In genomic region chr3:108780235-108780634, GRCh38 we compare ENCODE assay signal across 19 cellular contexts. TPM values are rescaled to one million over a fixed set of nuclear protein-coding genes. Genes with fewer than 3 reads are reported as not detected.
DNase-seq lines count a peak whose midpoint lies in the region; ATAC-seq, FAIRE-seq and TF ChIP-seq lines count a peak whose summit lies in the region.
"Had no signal": no experiment of that assay in that cellular context is flagged by ENCODE, and none has a peak within 500 bp of the region (broad histone marks: within the 10 kb centered on the region; RNA-seq: fewer than 3 reads in every experiment).

No MANE protein-coding gene starts in this region.

- H3K27me3 Mint-ChIP-seq in activated T-cell treated with anti-CD3 and anti-CD28 coated beads, Interleukin-2, amount 50 U/mL, for 4 hours (ENCODE audit: low read depth), result no peaks in the 10 kb centered on the region
- peaks cover 8% of the 10 kb centered on the region for H3K27me3 Mint-ChIP-seq in stimulated activated naive CD8-positive, alpha-beta T cell treated with anti-CD3 and anti-CD28 coated beads, Interleukin-15, amount 100 ng/mL, for 72 hours
- H3K27me3 Mint-ChIP-seq: activated naive CD8-positive, alpha-beta T cell had no signal

- H3K4me3 Mint-ChIP-seq in activated T-cell treated with anti-CD3 and anti-CD28 coated beads, Interleukin-2, amount 50 U/mL, for 4 hours, result no peak overlapping the region
- H3K4me3 Mint-ChIP-seq in stimulated activated naive CD8-positive, alpha-beta T cell treated with anti-CD3 and anti-CD28 coated beads, Interleukin-15, amount 100 ng/mL, for 72 hours, result peak overlapping the region in 1 of 2 donors; percentile 2
- H3K4me3 Mint-ChIP-seq: activated naive CD8-positive, alpha-beta T cell had no signal

- no peak for TF ChIP-seq CTCF in A673 (conservative IDR thresholded peaks at IDR 0.05; ENCODE audit: low read depth, low read length)

- H3K27me3 ChIP-seq in effector memory CD4-positive, alpha-beta T cell (replicated peaks; ENCODE audit: control insufficient read depth, insufficient read depth, low read length, poor library complexity, severe bottlenecking), result no peaks in the 10 kb centered on the region
- no peaks in the 10 kb centered on the region for H3K27me3 ChIP-seq in A673 (replicated peaks; ENCODE audit: insufficient read depth, low read depth, low read length, poor library complexity)

- BruUV-seq in A673 (replicated peaks; lab: Mats Ljungman, UMichigan), result no TSS peak

- no peaks in the 10 kb centered on the region for H3K36me3 Mint-ChIP-seq in activated T-cell treated with anti-CD3 and anti-CD28 coated beads, Interleukin-2, amount 50 U/mL, for 4 hours (ENCODE audit: insufficient read depth)
- H3K36me3 Mint-ChIP-seq: activated naive CD8-positive, alpha-beta T cell had no signal

- no peak for FAIRE-seq in H54 (lab: Jason Lieb, UNC)
- FAIRE-seq: TTC549 had no signal

- ATAC-seq in activated T-cell treated with anti-CD3 and anti-CD28 coated beads, Interleukin-2, amount 50 U/mL, for 4 hours, result peak; percentile 30 to 56
- peak; percentile 87 for ATAC-seq in stimulated activated naive CD8-positive, alpha-beta T cell treated with anti-CD3 and anti-CD28 coated beads, Interleukin-15, amount 100 ng/mL, for 72 hours

- intact Hi-C loops in A673 (cut with micrococcal nuclease; ENCODE audit: unreplicated experiment), result no loop called here

- CTCF ChIA-PET in A673 (lab: Charles Lee), result no interaction called here

- peaks cover 7% of the 10 kb centered on the region for H3K4me1 ChIP-seq in effector memory CD4-positive, alpha-beta T cell (ENCODE audit: control insufficient read depth, insufficient read depth, low read length, poor library complexity, severe bottlenecking)
- no peaks in the 10 kb centered on the region for H3K4me1 ChIP-seq in A673 (ENCODE audit: insufficient read depth, low read length, poor library complexity, severe bottlenecking)
- H3K4me1 ChIP-seq: prostate gland had no signal

- H3K27ac Mint-ChIP-seq in stimulated activated naive CD8-positive, alpha-beta T cell treated with anti-CD3 and anti-CD28 coated beads, Interleukin-15, amount 100 ng/mL, for 72 hours, result no peak overlapping the region
- H3K27ac Mint-ChIP-seq: activated naive CD8-positive, alpha-beta T cell had no signal

- no peak for TF ChIP-seq POLR2A in H54 (IDR thresholded peaks at IDR 0.05; ENCODE audit: low read depth, low read length)

- no peaks in the 10 kb centered on the region for H3K9me3 ChIP-seq in effector memory CD4-positive, alpha-beta T cell (ENCODE audit: control insufficient read depth, low read length)
- no peaks in the 10 kb centered on the region for H3K9me3 ChIP-seq in A673 (ENCODE audit: low read depth, low read length, poor library complexity, severe bottlenecking)
- H3K9me3 ChIP-seq: prostate gland had no signal

- no peak overlapping the region for H3K27ac ChIP-seq in effector memory CD4-positive, alpha-beta T cell (ENCODE audit: insufficient read depth, low read length, poor library complexity, severe bottlenecking)
- H3K27ac ChIP-seq in A673 (ENCODE audit: low read depth, low read length, poor library complexity, severe bottlenecking), result no peak overlapping the region
- H3K27ac ChIP-seq: 22Rv1, prostate gland had no signal

- H3K36me3 ChIP-seq in effector memory CD4-positive, alpha-beta T cell (ENCODE audit: control insufficient read depth, insufficient read depth, low read length), result no peaks in the 10 kb centered on the region
- H3K36me3 ChIP-seq in A673 (ENCODE audit: insufficient read depth, low read length, poor library complexity, severe bottlenecking), result no peaks in the 10 kb centered on the region
- H3K36me3 ChIP-seq: prostate gland had no signal

- H3K4me1 Mint-ChIP-seq in activated T-cell treated with anti-CD3 and anti-CD28 coated beads, Interleukin-2, amount 50 U/mL, for 4 hours (ENCODE audit: low read depth), result peaks cover 35% of the 10 kb centered on the region
- peaks cover 38% of the 10 kb centered on the region for H3K4me1 Mint-ChIP-seq in stimulated activated naive CD8-positive, alpha-beta T cell treated with anti-CD3 and anti-CD28 coated beads, Interleukin-15, amount 100 ng/mL, for 72 hours

- H3K9me3 Mint-ChIP-seq in activated T-cell treated with anti-CD3 and anti-CD28 coated beads, Interleukin-2, amount 50 U/mL, for 4 hours, result no peaks in the 10 kb centered on the region
- peaks cover 0 to 6% of the 10 kb centered on the region in 2 donors for H3K9me3 Mint-ChIP-seq in stimulated activated naive CD8-positive, alpha-beta T cell treated with anti-CD3 and anti-CD28 coated beads, Interleukin-15, amount 100 ng/mL, for 72 hours

- peak; percentile 38 for DNase-seq in NCI-H82 (lab: John Stamatoyannopoulos, UW)
- no peak for DNase-seq in NCI-H82 treated with DMSO at 0.1 percent for 48 hours (lab: John Stamatoyannopoulos, UW; ENCODE audit: unreplicated experiment)
- peak; percentile 18 for DNase-seq in activated T-cell treated with anti-CD3 and anti-CD28 coated beads, Interleukin-2, amount 50 U/mL, for 4 hours
- DNase-seq in effector memory CD4-positive, alpha-beta T cell, result peak in 2 of 3 donors; percentile 4 to 6
- DNase-seq in stimulated activated naive CD8-positive, alpha-beta T cell treated with anti-CD3 and anti-CD28 coated beads, Interleukin-15, amount 100 ng/mL, for 72 hours, result peak; percentile 15 to 29
- DNase-seq in H54 (ENCODE audit: insufficient read length, low spot score), result no peak
- no peak for DNase-seq in A673 (ENCODE audit: low spot score)
- DNase-seq in effector CD8-positive, alpha-beta T cell (lab: John Stamatoyannopoulos, UW), result no peak
- DNase-seq: caudate nucleus, kidney glomerular epithelial cell, NCI-H2029, NCI-H774, SHP77 had no signal

- POLR2A ChIA-PET in A673 (lab: Charles Lee; ENCODE audit: low non-redundant PET), result interaction anchor here (0.5 kb wide), 1 partner anchor 566 kb away, joined by 5 read pairs; no protein-coding TSS in a partner anchor

- no peak overlapping the region for H3K4me3 ChIP-seq in effector memory CD4-positive, alpha-beta T cell (ENCODE audit: insufficient read depth, low read depth, low read length, poor library complexity, severe bottlenecking)
- H3K4me3 ChIP-seq in A673 (ENCODE audit: low read depth, low read length, poor library complexity, severe bottlenecking), result no peak overlapping the region
- H3K4me3 ChIP-seq: prostate gland had no signal

RNA-seq across cellular contexts. Expression of gene RETNLB, which starts 23.0 kb away (rescaled TPM):
- total RNA-seq in activated T-cell treated with anti-CD3 and anti-CD28 coated beads, Interleukin-2, amount 50 U/mL, for 4 hours, result not detected
- total RNA-seq in A673 (2021), result not detected in 2 replicates
- total RNA-seq: epithelial cell of proximal tubule, G401, prostate gland had no signal

RNA-seq across cellular contexts. Expression of gene TRAT1, which starts 42.4 kb away (rescaled TPM):
- total RNA-seq in activated T-cell treated with anti-CD3 and anti-CD28 coated beads, Interleukin-2, amount 50 U/mL, for 4 hours, result 10 to 100 TPM in 1 of 3 donors, 1 to 10 TPM in 2; 7.1 to 16.3 (median 9.3) TPM
- total RNA-seq in A673 (2021), result not detected in 2 replicates
- total RNA-seq: epithelial cell of proximal tubule, G401, prostate gland had no signal

Comparison
In these comparisons a context has a peak if more than half of its experiments do, and no peak if none do; other contexts are left out.
1. DNase-seq: peak in NCI-H82 (single experiment), activated T-cell treated with anti-CD3 and anti-CD28 coated beads, Interleukin-2, amount 50 U/mL, for 4 hours (single experiment), effector memory CD4-positive, alpha-beta T cell (2 of 3) and stimulated activated naive CD8-positive, alpha-beta T cell treated with anti-CD3 and anti-CD28 coated beads, Interleukin-15, amount 100 ng/mL, for 72 hours (2 of 2); none in NCI-H82 treated with DMSO at 0.1 percent for 48 hours (single experiment), H54 (single experiment), A673 (single experiment) and effector CD8-positive, alpha-beta T cell (single experiment).